Comparison of ENCODE assay signal across 1 cellular context in the genomic region with DNA sequence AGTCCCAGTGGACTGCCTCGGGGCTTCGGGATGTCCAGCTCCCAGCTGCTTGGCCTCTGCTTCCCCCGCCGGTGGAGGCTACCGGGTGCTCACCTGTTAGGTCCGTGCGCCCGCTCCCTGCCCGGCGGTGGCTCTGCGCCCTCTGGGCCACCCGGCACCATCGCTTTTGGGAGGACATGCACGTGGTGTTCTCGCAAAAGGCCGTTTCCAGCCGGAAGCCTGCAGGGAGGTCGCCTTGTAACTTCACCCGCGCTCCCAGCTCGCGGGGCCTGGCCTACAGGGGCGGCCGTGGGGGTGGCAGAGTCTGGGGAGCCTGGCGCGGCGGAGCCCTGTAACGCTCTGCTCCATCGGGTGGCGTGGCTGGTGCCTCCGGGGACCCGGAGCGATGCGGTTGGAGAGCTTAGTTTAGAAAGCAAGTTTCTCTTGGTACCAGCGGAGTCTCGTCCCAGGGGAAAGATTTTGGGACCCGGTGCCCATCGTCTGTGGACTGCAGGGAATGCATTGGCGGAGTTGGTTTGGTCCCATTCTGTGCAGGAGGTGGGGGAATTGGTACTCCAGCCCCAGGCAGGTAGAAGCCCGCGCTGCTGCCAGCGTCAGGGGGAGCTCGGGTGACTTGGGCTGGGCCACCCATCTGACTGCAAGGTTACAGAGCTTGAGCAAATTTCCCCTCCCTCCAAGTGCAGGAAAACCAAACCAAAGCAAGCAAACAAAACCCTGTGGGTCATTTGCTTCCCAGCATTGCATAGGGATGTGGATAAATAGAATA.
TF ChIP-seq lines count a peak whose summit lies in the region.

No MANE protein-coding gene starts in this region.

TF ChIP-seq in HCT116, 20 proteins besides CTCF, POLR2A, EP300 and RAD21 (continued from another document):
- TF ChIP-seq, protein P1, sequence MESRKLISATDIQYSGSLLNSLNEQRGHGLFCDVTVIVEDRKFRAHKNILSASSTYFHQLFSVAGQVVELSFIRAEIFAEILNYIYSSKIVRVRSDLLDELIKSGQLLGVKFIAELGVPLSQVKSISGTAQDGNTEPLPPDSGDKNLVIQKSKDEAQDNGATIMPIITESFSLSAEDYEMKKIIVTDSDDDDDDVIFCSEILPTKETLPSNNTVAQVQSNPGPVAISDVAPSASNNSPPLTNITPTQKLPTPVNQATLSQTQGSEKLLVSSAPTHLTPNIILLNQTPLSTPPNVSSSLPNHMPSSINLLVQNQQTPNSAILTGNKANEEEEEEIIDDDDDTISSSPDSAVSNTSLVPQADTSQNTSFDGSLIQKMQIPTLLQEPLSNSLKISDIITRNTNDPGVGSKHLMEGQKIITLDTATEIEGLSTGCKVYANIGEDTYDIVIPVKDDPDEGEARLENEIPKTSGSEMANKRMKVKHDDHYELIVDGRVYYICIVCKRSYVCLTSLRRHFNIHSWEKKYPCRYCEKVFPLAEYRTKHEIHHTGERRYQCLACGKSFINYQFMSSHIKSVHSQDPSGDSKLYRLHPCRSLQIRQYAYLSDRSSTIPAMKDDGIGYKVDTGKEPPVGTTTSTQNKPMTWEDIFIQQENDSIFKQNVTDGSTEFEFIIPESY (IDR thresholded peaks at IDR 0.05; ENCODE audit: extremely low read depth, insufficient replicate concordance, low read length), result no peak
- TF ChIP-seq CEBPB (IDR thresholded peaks at IDR 0.05; ENCODE audit: low read depth), result no peak
- TF ChIP-seq TCF7L2 (IDR thresholded peaks at IDR 0.05; ENCODE audit: borderline replicate concordance, extremely low read depth, insufficient read depth, insufficient read length), result no peak
- TF ChIP-seq FOSL1 (IDR thresholded peaks at IDR 0.05; ENCODE audit: low read depth), result no peak
- TF ChIP-seq, protein P2, sequence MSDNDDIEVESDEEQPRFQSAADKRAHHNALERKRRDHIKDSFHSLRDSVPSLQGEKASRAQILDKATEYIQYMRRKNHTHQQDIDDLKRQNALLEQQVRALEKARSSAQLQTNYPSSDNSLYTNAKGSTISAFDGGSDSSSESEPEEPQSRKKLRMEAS (IDR thresholded peaks at IDR 0.05), result peak; percentile 26; the same call in 1 of the 2 replicates
- no peak for TF ChIP-seq SIN3A (IDR thresholded peaks at IDR 0.05; ENCODE audit: low read depth)
- TF ChIP-seq ZFX (IDR thresholded peaks at IDR 0.05), result peak; percentile 48; the same call in 1 of the 2 replicates
- TF ChIP-seq EZH2phosphoT487 (IDR thresholded peaks at IDR 0.05; ENCODE audit: borderline replicate concordance), result no peak
- TF ChIP-seq EGR1 (IDR thresholded peaks at IDR 0.05; ENCODE audit: low read depth), result no peak
